Comparison of ENCODE assay signal across 11 cellular contexts in the genomic region with DNA sequence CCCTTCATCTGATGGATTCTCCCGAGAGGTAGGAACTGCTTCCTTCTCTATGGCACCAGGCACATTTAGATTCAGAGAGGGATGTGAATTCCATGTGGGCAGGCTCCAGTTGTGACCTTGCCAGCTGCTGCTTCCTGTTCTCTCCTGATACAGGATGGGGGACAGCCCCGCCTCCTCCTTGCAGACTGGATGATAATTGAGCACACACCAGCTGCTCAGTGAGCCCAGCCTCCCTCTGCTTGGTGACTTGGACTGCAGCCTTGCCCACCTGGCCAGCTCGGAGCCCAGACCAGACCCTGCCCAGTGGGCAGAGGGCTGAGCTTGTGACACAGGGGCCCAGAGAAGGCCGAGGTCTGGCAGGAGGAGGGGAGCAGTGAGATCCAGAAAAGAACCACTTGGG.
DNase-seq lines count a peak whose midpoint lies in the region; ATAC-seq and TF ChIP-seq lines count a peak whose summit lies in the region.
"Had no signal": no experiment of that assay in that cellular context is flagged by ENCODE, and none has a peak within 500 bp of the region (broad histone marks: within the 10 kb centered on the region; RNA-seq: fewer than 3 reads in every experiment).

No MANE protein-coding gene starts in this region.

- peaks cover 9% of the 10 kb centered on the region for H3K4me1 Mint-ChIP-seq in activated CD8-positive, alpha-beta memory T cell treated with anti-CD3 and anti-CD28 coated beads, Interleukin-2, amount 10 ng/mL, durations not matched to agents 7 days and 5 days

- H3K36me3 ChIP-seq in H7 (replicated peaks; ENCODE audit: control insufficient read depth, insufficient read depth, low read length) = no peaks in the 10 kb centered on the region
- no peaks in the 10 kb centered on the region for H3K36me3 ChIP-seq in body of pancreas (replicated peaks in 1 of 2; ENCODE audit: insufficient read depth in 1 of 2, low read depth in 2 of 2)
- no peaks in the 10 kb centered on the region for H3K36me3 ChIP-seq in parathyroid adenoma (ENCODE audit: control insufficient read depth, insufficient read depth, low read length)
- H3K36me3 ChIP-seq: SJSA1 had no signal

- CTCF ChIA-PET in activated CD8-positive, alpha-beta memory T cell treated with anti-CD3 and anti-CD28 coated beads, Interleukin-2, amount 10 ng/mL, durations not matched to agents 7 days and 5 days (lab: Charles Lee) = no interaction called here

- peak overlapping the region; percentile 72 for H2AFZ ChIP-seq in parathyroid adenoma

- H3K4me2 ChIP-seq in parathyroid adenoma (ENCODE audit: low read length) = no peak overlapping the region

- H3K4me3 ChIP-seq in H7 (ENCODE audit: insufficient read depth, low read depth, low read length) (no peak overlapping the region), body of pancreas (no peak overlapping the region), parathyroid adenoma (ENCODE audit: low read depth, low read length) (no peak overlapping the region), coronary artery (no peak overlapping the region)
- H3K4me3 ChIP-seq: SJSA1 had no signal

- peak; percentile 61 for DNase-seq in H7
- DNase-seq in NCI-H2196 treated with DMSO at 0.1 percent for 48 hours (lab: John Stamatoyannopoulos, UW; ENCODE audit: unreplicated experiment) = peak; percentile 38
- peak in 3 of 4 donors; percentile 50 to 58 (median 55) for DNase-seq in body of pancreas
- no peak for DNase-seq in AML-193 (lab: John Stamatoyannopoulos, UW)
- DNase-seq in activated CD8-positive, alpha-beta memory T cell treated with anti-CD3 and anti-CD28 coated beads, Interleukin-2, amount 10 ng/mL, durations not matched to agents 7 days and 5 days = no peak
- no peak for DNase-seq in coronary artery (ENCODE audit: low spot score)
- DNase-seq: IMR-90 had no signal

- H3K27me3 Mint-ChIP-seq in activated CD8-positive, alpha-beta memory T cell treated with anti-CD3 and anti-CD28 coated beads, Interleukin-2, amount 10 ng/mL, durations not matched to agents 7 days and 5 days = peaks cover 3% of the 10 kb centered on the region

- intact Hi-C loops in body of pancreas (cut with DNase I) = no loop called here

- no peak overlapping the region for H3K9ac ChIP-seq in parathyroid adenoma

- no peaks in the 10 kb centered on the region for H3K9me3 ChIP-seq in body of pancreas
- H3K9me3 ChIP-seq in parathyroid adenoma (ENCODE audit: control insufficient read depth, low read length) = no peaks in the 10 kb centered on the region
- H3K9me3 ChIP-seq: SJSA1 had no signal

- no peaks in the 10 kb centered on the region for H3K27me3 ChIP-seq in H7 (ENCODE audit: control insufficient read depth, insufficient read depth, low read length)
- H3K27me3 ChIP-seq in body of pancreas = no peaks in the 10 kb centered on the region
- H3K27me3 ChIP-seq in parathyroid adenoma (ENCODE audit: control insufficient read depth, insufficient read depth, low read length) = no peaks in the 10 kb centered on the region
- H3K27me3 ChIP-seq: SJSA1 had no signal

- H3K79me2 ChIP-seq in parathyroid adenoma = no peaks in the 10 kb centered on the region

- H3K36me3 Mint-ChIP-seq in activated CD8-positive, alpha-beta memory T cell treated with anti-CD3 and anti-CD28 coated beads, Interleukin-2, amount 10 ng/mL, durations not matched to agents 7 days and 5 days = no peaks in the 10 kb centered on the region
- H3K36me3 Mint-ChIP-seq: mesothelial cell of epicardium had no signal

- H3K27ac Mint-ChIP-seq in activated CD8-positive, alpha-beta memory T cell treated with anti-CD3 and anti-CD28 coated beads, Interleukin-2, amount 10 ng/mL, durations not matched to agents 7 days and 5 days = no peak overlapping the region
- H3K27ac Mint-ChIP-seq: mesothelial cell of epicardium had no signal

- TF ChIP-seq CTCF in body of pancreas (IDR thresholded peaks at IDR 0.05) = no peak
- TF ChIP-seq CTCF in parathyroid adenoma (IDR thresholded peaks at IDR 0.05) = no peak
- TF ChIP-seq CTCF in coronary artery (IDR thresholded peaks at IDR 0.05) = no peak

- TF ChIP-seq POLR2A in body of pancreas (IDR thresholded peaks at IDR 0.05) = no peak

- 56 to 73% methylated on average over 3 to 4 of the region's 4 CpGs for WGBS in body of pancreas, 2 donors

- H3K9me3 Mint-ChIP-seq in activated CD8-positive, alpha-beta memory T cell treated with anti-CD3 and anti-CD28 coated beads, Interleukin-2, amount 10 ng/mL, durations not matched to agents 7 days and 5 days (ENCODE audit: low read depth) = no peaks in the 10 kb centered on the region

- ATAC-seq in body of pancreas = peak; percentile 27
- no peak for ATAC-seq in GM18511 (IDR thresholded peaks at IDR 0.05; ENCODE audit: unreplicated experiment)
- ATAC-seq in activated CD8-positive, alpha-beta memory T cell treated with anti-CD3 and anti-CD28 coated beads, Interleukin-2, amount 10 ng/mL, durations not matched to agents 7 days and 5 days = no peak

- H3K4me1 ChIP-seq in body of pancreas (peaks cover 12% of the 10 kb centered on the region), parathyroid adenoma (peaks cover 44% of the 10 kb centered on the region)
- H3K4me1 ChIP-seq: SJSA1 had no signal

- no peak overlapping the region for H3K4me3 Mint-ChIP-seq in activated CD8-positive, alpha-beta memory T cell treated with anti-CD3 and anti-CD28 coated beads, Interleukin-2, amount 10 ng/mL, durations not matched to agents 7 days and 5 days
- H3K4me3 Mint-ChIP-seq: mesothelial cell of epicardium had no signal

- no peak overlapping the region for H3K27ac ChIP-seq in body of pancreas
- H3K27ac ChIP-seq in parathyroid adenoma = peak overlapping the region; percentile 76
- H3K27ac ChIP-seq in coronary artery = no peak overlapping the region
- H3K27ac ChIP-seq: SJSA1 had no signal

Comparison
In these comparisons a context has a peak if more than half of its experiments do, and no peak if none do; other contexts are left out.
1. DNase-seq: peak in H7 (single experiment), NCI-H2196 treated with DMSO at 0.1 percent for 48 hours (single experiment) and body of pancreas (3 of 4); none in AML-193 (0 of 2), activated CD8-positive, alpha-beta memory T cell treated with anti-CD3 and anti-CD28 coated beads, Interleukin-2, amount 10 ng/mL, durations not matched to agents 7 days and 5 days (single experiment) and coronary artery (single experiment).